In the genomic region with DNA sequence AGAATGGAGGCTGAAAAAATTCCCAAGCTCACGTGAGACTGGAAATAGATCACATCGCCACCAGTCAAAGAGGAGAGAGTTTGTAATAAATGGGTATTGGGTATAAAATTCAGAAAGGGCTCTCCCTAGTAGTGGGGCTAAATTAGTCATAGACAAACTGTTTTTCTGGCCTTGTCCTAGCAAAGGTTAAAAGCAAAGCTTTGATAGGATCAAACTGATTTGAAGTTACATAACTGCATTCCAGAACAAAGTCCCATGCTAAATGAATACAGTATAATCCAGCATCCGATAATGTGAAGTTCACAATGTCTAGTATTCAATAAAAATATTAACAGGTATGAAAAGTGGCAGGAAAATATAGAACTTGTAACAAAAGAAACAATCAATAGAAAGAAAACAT, we compare ENCODE assay signal across 26 cellular contexts.
"Had no signal": no experiment of that assay in that cellular context is flagged by ENCODE, and none has a peak within 500 bp of the region (broad histone marks: within the 10 kb centered on the region; RNA-seq: fewer than 3 reads in every experiment).

No MANE protein-coding gene starts in this region.

- H3K4me2 ChIP-seq: hepatocyte had no signal

- H3K27ac ChIP-seq: dorsolateral prefrontal cortex, gastrocnemius medialis, heart left ventricle, hepatocyte, left ventricle myocardium inferior, lower lobe of right lung, ovary, psoas muscle, skin epidermis, thoracic aorta, tibial nerve, upper lobe of left lung had no signal

- H3K9me3 ChIP-seq: gastrocnemius medialis, ovary, psoas muscle had no signal

- H3K27me3 ChIP-seq: dorsolateral prefrontal cortex, gastrocnemius medialis, heart left ventricle, hepatocyte, ovary, tibial nerve, upper lobe of left lung had no signal

- H3K27ac Mint-ChIP-seq: memory B cell; natural killer cell; stimulated activated naive B cell treated with anti-CD40 and anti-IgM and Interleukin-4, amounts not matched to agents 10 μg/mL and 1 μg/mL and 100 μg/mL, for 72 hours; stimulated activated naive CD8-positive, alpha-beta T cell treated with anti-CD3 and anti-CD28 coated beads, Interleukin-15, Interleukin-2, amounts not matched to agents 100 ng/mL and 50 ng/mL, for 24 hours had no signal

- H3K4me3 ChIP-seq: dorsolateral prefrontal cortex, gastrocnemius medialis, heart left ventricle, hepatocyte, left ventricle myocardium inferior, lower lobe of right lung, ovary, psoas muscle, skin epidermis, thoracic aorta, tibial nerve, upper lobe of left lung had no signal

- DNase-seq: dorsolateral prefrontal cortex; effector CD4-positive, alpha-beta T cell; gastrocnemius medialis; heart left ventricle; left cardiac atrium; left ventricle myocardium inferior; lower lobe of right lung; natural killer cell; occipital lobe; ovary; posterior cingulate gyrus; psoas muscle; right cardiac atrium; stimulated activated CD4-positive, alpha-beta T cell treated with anti-CD3 and anti-CD28 coated beads, Interleukin-15, amount 100 ng/mL, for 24 hours; stimulated activated CD4-positive, alpha-beta T cell treated with anti-CD3 and anti-CD28 coated beads, Interleukin-2, amount 100 ng/mL, for 48 hours; stimulated activated naive B cell treated with anti-CD40 and anti-IgM and Interleukin-4, amounts not matched to agents 10 μg/mL and 1 μg/mL and 100 μg/mL, for 72 hours; upper lobe of left lung had no signal

- FAIRE-seq: colon, islet of Langerhans, urothelium cell line had no signal

- H3K4me3 Mint-ChIP-seq: memory B cell; natural killer cell; stimulated activated naive B cell treated with anti-CD40 and anti-IgM and Interleukin-4, amounts not matched to agents 10 μg/mL and 1 μg/mL and 100 μg/mL, for 72 hours; stimulated activated naive CD8-positive, alpha-beta T cell treated with anti-CD3 and anti-CD28 coated beads, Interleukin-15, Interleukin-2, amounts not matched to agents 100 ng/mL and 50 ng/mL, for 24 hours had no signal

- H3K36me3 Mint-ChIP-seq: memory B cell; natural killer cell; stimulated activated naive B cell treated with anti-CD40 and anti-IgM and Interleukin-4, amounts not matched to agents 10 μg/mL and 1 μg/mL and 100 μg/mL, for 72 hours had no signal

- ATAC-seq: gastrocnemius medialis; heart left ventricle; left cardiac atrium; lower lobe of right lung; natural killer cell; psoas muscle; right cardiac atrium; stimulated activated naive B cell treated with anti-CD40 and anti-IgM and Interleukin-4, amounts not matched to agents 10 μg/mL and 1 μg/mL and 100 μg/mL, for 72 hours had no signal

- H3K36me3 ChIP-seq: gastrocnemius medialis, heart left ventricle, left ventricle myocardium inferior, lower lobe of right lung, ovary, thoracic aorta, tibial nerve, upper lobe of left lung had no signal

- H3K79me2 ChIP-seq: hepatocyte had no signal

- H3K4me1 Mint-ChIP-seq: memory B cell; stimulated activated naive B cell treated with anti-CD40 and anti-IgM and Interleukin-4, amounts not matched to agents 10 μg/mL and 1 μg/mL and 100 μg/mL, for 72 hours had no signal

- H3K4me1 ChIP-seq: gastrocnemius medialis, heart left ventricle, left ventricle myocardium inferior, lower lobe of right lung, psoas muscle, tibial nerve, upper lobe of left lung had no signal

- H2AFZ ChIP-seq: hepatocyte had no signal
